8 cellular contexts compared by ENCODE assay signal in the genomic region with DNA sequence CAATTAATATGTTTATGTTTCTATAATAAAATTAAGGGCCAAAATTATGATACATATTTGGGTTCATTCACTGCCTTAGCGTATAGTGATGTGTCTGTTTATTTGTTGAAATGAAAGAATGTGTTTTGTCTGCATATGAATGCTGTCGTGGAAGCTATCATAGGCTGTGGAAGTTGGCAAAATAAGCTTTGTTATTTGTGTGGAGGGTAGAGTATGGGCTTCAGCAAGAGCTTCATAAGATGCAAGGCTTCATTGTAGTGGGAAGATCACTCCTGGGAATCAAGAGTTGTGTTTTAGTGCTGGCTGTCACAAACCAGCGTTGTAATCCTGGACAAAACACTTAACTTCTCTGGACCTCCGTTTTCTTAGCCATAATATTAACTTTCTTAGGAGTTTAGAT. TPM values are rescaled to one million over a fixed set of nuclear protein-coding genes. Genes with fewer than 3 reads are reported as not detected.
A peak's percentile ranks its signal among the peaks of the same experiment; 100 is the strongest.
DNase-seq lines count a peak whose midpoint lies in the region; ATAC-seq, FAIRE-seq and TF ChIP-seq lines count a peak whose summit lies in the region.

No MANE protein-coding gene starts in this region.

- H3K4me2 ChIP-seq in DOHH2 (ENCODE audit: low read length) (peak overlapping the region; percentile 75), OCI-LY3 (ENCODE audit: low read length) (peak overlapping the region; percentile 49), endothelial cell of umbilical vein (ENCODE audit: insufficient read depth, low read length) (peak overlapping the region; percentile 96)

- TF ChIP-seq CTCF in DOHH2 (IDR thresholded peaks at IDR 0.05; ENCODE audit: low read depth, low read length, poor library complexity, severe bottlenecking) (no peak), OCI-LY3 (IDR thresholded peaks at IDR 0.05; ENCODE audit: low read depth, low read length) (no peak), endothelial cell of umbilical vein (IDR thresholded peaks at IDR 0.05; ENCODE audit: extremely low read depth in 1 of 2, insufficient read depth in 1 of 2, low read depth in 1 of 2, low read length in 2 of 2) (no peak), pancreas (IDR thresholded peaks at IDR 0.05) (no peak)

- H3K36me3 ChIP-seq in DOHH2 (ENCODE audit: control insufficient read depth, low read length) (no peaks in the 10 kb centered on the region), OCI-LY3 (replicated peaks; ENCODE audit: low read depth, low read length) (peaks cover 2% of the 10 kb centered on the region), endothelial cell of umbilical vein (ENCODE audit: control insufficient read depth in 2 of 2, extremely low read depth in 1 of 2, insufficient read depth in 2 of 2, low read length in 2 of 2) (no peaks in the 10 kb centered on the region), pancreas (no peaks in the 10 kb centered on the region)

- H2AFZ ChIP-seq in OCI-LY3 (ENCODE audit: low read depth, low read length) (no peak overlapping the region), endothelial cell of umbilical vein (ENCODE audit: low read depth, low read length) (no peak overlapping the region)

- BruUV-seq in endothelial cell of umbilical vein (replicated peaks; lab: Mats Ljungman, UMichigan), result no TSS peak

- dilution Hi-C loops in endothelial cell of umbilical vein (cut with MboI; ENCODE audit: extremely low pct_ligation_motif_present, low sequenced_read_pairs), result no loop called here

- H3K4me1 ChIP-seq in DOHH2 (ENCODE audit: control insufficient read depth, low read length) (peaks cover 28% of the 10 kb centered on the region), OCI-LY3 (ENCODE audit: low read length) (peaks cover 12% of the 10 kb centered on the region), endothelial cell of umbilical vein (ENCODE audit: control insufficient read depth, extremely low read depth, insufficient read depth, low read length) (peaks cover 26% of the 10 kb centered on the region), pancreas (peaks cover 16 to 32% (median 20%) of the 10 kb centered on the region in 3 donors)

- POLR2A ChIA-PET in endothelial cell of umbilical vein (lab: Charles Lee), result interaction anchor here (1.0 kb wide), 1 partner anchor 79 kb away, joined by 3 read pairs; no protein-coding TSS in a partner anchor

- no peaks in the 10 kb centered on the region; the same call in 1 of the 2 replicates for H4K20me1 ChIP-seq in DOHH2 (ENCODE audit: control insufficient read depth, insufficient read depth, low read depth, low read length)
- peaks cover 8% of the 10 kb centered on the region; the same call in 1 of the 2 replicates for H4K20me1 ChIP-seq in OCI-LY3 (ENCODE audit: insufficient read depth, low read length)
- peaks cover 2% of the 10 kb centered on the region for H4K20me1 ChIP-seq in endothelial cell of umbilical vein (replicated peaks; ENCODE audit: control insufficient read depth, extremely low read depth, insufficient read depth, low read length)

- no peak for DNase-seq in endothelial cell of umbilical vein (ENCODE audit: low read depth, low spot score)
- no peak for DNase-seq in pancreas

- ATAC-seq in pancreas (no peak), HG03175 (IDR thresholded peaks at IDR 0.05; ENCODE audit: unreplicated experiment) (no peak), HG03039 (IDR thresholded peaks at IDR 0.05; ENCODE audit: unreplicated experiment) (no peak), GM18505 (IDR thresholded peaks at IDR 0.05; ENCODE audit: unreplicated experiment) (no peak), HG02798 (IDR thresholded peaks at IDR 0.05; ENCODE audit: poor library complexity, unreplicated experiment) (no peak)

- H3K9ac ChIP-seq in OCI-LY3 (ENCODE audit: low read length) (no peak overlapping the region), endothelial cell of umbilical vein (replicated peaks; ENCODE audit: extremely low read depth, insufficient read depth, low read length) (peak overlapping the region; percentile 14)

- H3K79me2 ChIP-seq in DOHH2 (ENCODE audit: control insufficient read depth, low read length) (peaks cover 68% of the 10 kb centered on the region), OCI-LY3 (ENCODE audit: low read length) (peaks cover 36% of the 10 kb centered on the region), endothelial cell of umbilical vein (ENCODE audit: control insufficient read depth, insufficient read depth, low read length) (peaks cover 67% of the 10 kb centered on the region)

- no peaks in the 10 kb centered on the region for H3K9me3 ChIP-seq in DOHH2 (ENCODE audit: control insufficient read depth, insufficient read depth, low read length)
- no peaks in the 10 kb centered on the region for H3K9me3 ChIP-seq in OCI-LY3 (ENCODE audit: insufficient read depth, low read length)
- no peaks in the 10 kb centered on the region for H3K9me3 ChIP-seq in endothelial cell of umbilical vein (replicated peaks; ENCODE audit: control insufficient read depth, insufficient read depth, low read length)
- H3K9me3 ChIP-seq in pancreas, result no peaks in the 10 kb centered on the region

- H3K4me3 ChIP-seq in DOHH2 (ENCODE audit: low read length) (peak overlapping the region; percentile 76), OCI-LY3 (ENCODE audit: low read length) (peak overlapping the region; percentile 35), endothelial cell of umbilical vein (replicated peaks in 1 of 3; ENCODE audit: insufficient read depth in 1 of 3, low read depth in 1 of 3, low read length in 3 of 3) (peak overlapping the region; percentile 47 to 97 (median 81)), pancreas (peak overlapping the region in 3 of 4 donors; percentile 76 to 88 (median 79))

- H3F3A ChIP-seq in DOHH2 (ENCODE audit: control insufficient read depth, insufficient read depth), result no peaks in the 10 kb centered on the region

- H3K9me1 ChIP-seq in endothelial cell of umbilical vein (replicated peaks; ENCODE audit: control insufficient read depth, extremely low read depth, insufficient read depth, low read length), result no peaks in the 10 kb centered on the region

- no peak overlapping the region for H3K27ac ChIP-seq in DOHH2 (ENCODE audit: low read depth, low read length)
- no peak overlapping the region for H3K27ac ChIP-seq in OCI-LY3 (ENCODE audit: low read length)
- no peak overlapping the region for H3K27ac ChIP-seq in endothelial cell of umbilical vein (ENCODE audit: insufficient read depth, low read depth, low read length)
- no peak overlapping the region for H3K27ac ChIP-seq in pancreas

- CTCF ChIA-PET in endothelial cell of umbilical vein (lab: Charles Lee), result interaction anchor here (1.0 to 2.7 kb wide), 9 partner anchors 9 to 305 kb away, joined by 3 to 20 read pairs (median 4); a partner anchor contains a TSS

- 2 to 5% methylated on average over 4 of the region's 4 CpGs for WGBS in pancreas, 2 donors

- intact Hi-C loops in endothelial cell of umbilical vein (cut with micrococcal nuclease) (loop anchor here (2.0 kb wide), 3 partner anchors 13 to 75 kb away; no protein-coding TSS in a partner anchor), pancreas (cut with DNase I) (no loop called here)

- TF ChIP-seq POLR2A in endothelial cell of umbilical vein (IDR thresholded peaks at IDR 0.05; ENCODE audit: low read depth, low read length) (no peak), GM18505 (IDR thresholded peaks at IDR 0.05; ENCODE audit: borderline replicate concordance, extremely low read depth, insufficient read depth, insufficient read length) (no peak)

- FAIRE-seq in endothelial cell of umbilical vein (lab: Jason Lieb, UNC) (no peak), pancreas (lab: Jason Lieb, UNC) (no peak)

- no peaks in the 10 kb centered on the region for H3K9me2 ChIP-seq in DOHH2 (replicated peaks; ENCODE audit: control insufficient read depth, low read length)

- H3K27me3 ChIP-seq in DOHH2 (ENCODE audit: control insufficient read depth, low read length) (no peaks in the 10 kb centered on the region), OCI-LY3 (ENCODE audit: low read depth, low read length) (no peaks in the 10 kb centered on the region), endothelial cell of umbilical vein (ENCODE audit: control insufficient read depth in 2 of 2, insufficient read depth in 2 of 2, low read length in 2 of 2) (no peaks in the 10 kb centered on the region), pancreas (no peaks in the 10 kb centered on the region)

TF ChIP-seq in endothelial cell of umbilical vein, 7 proteins besides CTCF, POLR2A, EP300 and RAD21:
- TF ChIP-seq JUN (IDR thresholded peaks at IDR 0.05; ENCODE audit: borderline replicate concordance, insufficient read depth, insufficient read length, low read depth), result no peak
- no peak for TF ChIP-seq MYC (IDR thresholded peaks at IDR 0.05; ENCODE audit: low read depth, low read length)
- TF ChIP-seq POLR2AphosphoS5 (IDR thresholded peaks at IDR 0.05; ENCODE audit: insufficient read depth, low read depth, low read length), result no peak

RNA-seq across cellular contexts. Expression of a gene that starts 2.5 kb away (rescaled TPM):
- total RNA-seq in endothelial cell of umbilical vein, result 31.8 and 36.0 TPM in 2 replicates
- 2.6 and 4.5 TPM in 2 replicates for polyA plus RNA-seq in endothelial cell of umbilical vein
- 8.0 and 8.8 TPM in 2 replicates for polyA plus RNA-seq in endothelial cell of umbilical vein (2011; cell fraction: cytosol; rRNA removed)
- 11.3 and 18.1 TPM in 2 replicates for polyA plus RNA-seq in endothelial cell of umbilical vein (2011; cell fraction: nucleus; rRNA removed)
- polyA plus RNA-seq in endothelial cell of umbilical vein (2012), result 30.6 and 41.5 TPM in 2 replicates
- 8.3 and 10.4 TPM in 2 replicates for polyA minus RNA-seq in endothelial cell of umbilical vein
- polyA minus RNA-seq in endothelial cell of umbilical vein (2011; cell fraction: cytosol; rRNA and poly(A)+ RNA removed), result 25.1 TPM
- polyA minus RNA-seq in endothelial cell of umbilical vein (2011; cell fraction: nucleus; rRNA and poly(A)+ RNA removed), result 12.6 and 14.6 TPM in 2 replicates
- 10 to 100 TPM; 11.5 to 20.1 (median 14.6) TPM for total RNA-seq in pancreas
- polyA plus RNA-seq in pancreas, result 10 to 100 TPM in 1 of 2 donors, 1 to 10 TPM in 1; 6.0 to 12.6 TPM

RNA-seq across cellular contexts. Expression of a gene that starts 51.5 kb away (rescaled TPM):
- total RNA-seq in endothelial cell of umbilical vein, result 12.7 and 15.3 TPM in 2 replicates
- 9.1 and 10.8 TPM in 2 replicates for polyA plus RNA-seq in endothelial cell of umbilical vein
- polyA plus RNA-seq in endothelial cell of umbilical vein (2011; cell fraction: cytosol; rRNA removed), result 15.1 and 15.3 TPM in 2 replicates
- polyA plus RNA-seq in endothelial cell of umbilical vein (2011; cell fraction: nucleus; rRNA removed), result 8.0 and 9.4 TPM in 2 replicates
- polyA plus RNA-seq in endothelial cell of umbilical vein (2012), result 16.8 and 19.5 TPM in 2 replicates
- 9.9 and 13.8 TPM in 2 replicates for polyA minus RNA-seq in endothelial cell of umbilical vein
- polyA minus RNA-seq in endothelial cell of umbilical vein (2011; cell fraction: cytosol; rRNA and poly(A)+ RNA removed), result 3.2 TPM
- polyA minus RNA-seq in endothelial cell of umbilical vein (2011; cell fraction: nucleus; rRNA and poly(A)+ RNA removed), result 3.5 and 3.7 TPM in 2 replicates
- total RNA-seq in pancreas, result 10 to 100 TPM; 11.9 to 15.9 (median 13.8) TPM
- 10 to 100 TPM in 1 of 2 donors, 1 to 10 TPM in 1; 7.0 to 11.9 TPM for polyA plus RNA-seq in pancreas
